ENCODE assay signal across 23 cellular contexts in genomic region chr12:74985986-74986319, GRCh38.
A peak's percentile ranks its signal among the peaks of the same experiment; 100 is the strongest.
DNase-seq lines count a peak whose midpoint lies in the region; TF ChIP-seq lines count a peak whose summit lies in the region.
"Had no signal": no experiment of that assay in that cellular context is flagged by ENCODE, and none has a peak within 500 bp of the region (broad histone marks: within the 10 kb centered on the region; RNA-seq: fewer than 3 reads in every experiment).

No MANE protein-coding gene starts in this region.

- H3K4me1 ChIP-seq in endodermal cell (ENCODE audit: control insufficient read depth, insufficient read depth, low read length) (no peaks in the 10 kb centered on the region), sigmoid colon (no peaks in the 10 kb centered on the region)
- H3K4me1 ChIP-seq: suprapubic skin had no signal

- no peak overlapping the region for H3K4me3 ChIP-seq in endodermal cell (ENCODE audit: low read length)
- no peak overlapping the region for H3K4me3 ChIP-seq in sigmoid colon
- no peak overlapping the region for H3K4me3 ChIP-seq in MG63
- H3K4me3 ChIP-seq: GM23248, lung, ovary, suprapubic skin had no signal

- H3K9me3 ChIP-seq in endodermal cell (ENCODE audit: control insufficient read depth, low read length), result no peaks in the 10 kb centered on the region
- H3K9me3 ChIP-seq in sigmoid colon, result no peaks in the 10 kb centered on the region
- no peaks in the 10 kb centered on the region for H3K9me3 ChIP-seq in MG63
- H3K9me3 ChIP-seq: ovary, suprapubic skin had no signal

- no peak for TF ChIP-seq EP300 in sigmoid colon (IDR thresholded peaks at IDR 0.05)

- H3K36me3 Mint-ChIP-seq in endodermal cell (ENCODE audit: low read depth), result no peaks in the 10 kb centered on the region
- H3K36me3 Mint-ChIP-seq: activated naive CD4-positive, alpha-beta T cell treated with anti-CD3 and anti-CD28 coated beads, Interleukin-2, amount 10 ng/mL, durations not matched to agents 7 days and 5 days had no signal

- H3K9ac ChIP-seq in endodermal cell (ENCODE audit: extremely low read depth, low read length, poor library complexity, severe bottlenecking), result no peak overlapping the region
- H3K9ac ChIP-seq: GM23248 had no signal

- H3K27me3 Mint-ChIP-seq in endodermal cell (ENCODE audit: insufficient read depth), result no peaks in the 10 kb centered on the region
- H3K27me3 Mint-ChIP-seq: activated CD4-positive, alpha-beta T cell treated with anti-CD3 and anti-CD28 coated beads, Interleukin-2, amount 10 ng/mL, durations not matched to agents 7 days and 5 days; activated naive CD4-positive, alpha-beta T cell treated with anti-CD3 and anti-CD28 coated beads, Interleukin-2, amount 10 ng/mL, durations not matched to agents 7 days and 5 days had no signal

- H3K27me3 ChIP-seq in endodermal cell (ENCODE audit: control insufficient read depth, insufficient read depth, low read length, poor library complexity, severe bottlenecking) (no peaks in the 10 kb centered on the region), sigmoid colon (no peaks in the 10 kb centered on the region), MG63 (no peaks in the 10 kb centered on the region)
- H3K27me3 ChIP-seq: brain microvascular endothelial cell, ovary, suprapubic skin had no signal

- WGBS in endodermal cell (ENCODE audit: insufficient coverage in 1 of 2, insufficient read length in 1 of 2), 2 experiments, result 95% methylated on average over 5 of the region's 5 CpGs; no CpG with 5 or more reads in 1 of the 2 experiments
- 88 to 92% methylated on average over 5 of the region's 5 CpGs for WGBS in sigmoid colon, 2 donors

- H3K27ac ChIP-seq in endodermal cell (ENCODE audit: low read depth, low read length), result no peak overlapping the region
- H3K27ac ChIP-seq in sigmoid colon, result no peak overlapping the region
- H3K27ac ChIP-seq: 22Rv1, brain microvascular endothelial cell, GM23248, HL-60, ovary, suprapubic skin had no signal

- DNase-seq in DMS 273 (lab: John Stamatoyannopoulos, UW; ENCODE audit: unreplicated experiment) (peak; percentile 3), DMS 273 treated with DMSO at 0.1 percent for 48 hours (lab: John Stamatoyannopoulos, UW) (no peak), NCI-H2171 (lab: John Stamatoyannopoulos, UW) (peak; percentile 10), endodermal cell (peak; percentile 39), sigmoid colon (peak; percentile 46), HuH-7 (ENCODE audit: low spot score) (no peak), MG63 (no peak)
- DNase-seq in effector CD8-positive, alpha-beta T cell (lab: John Stamatoyannopoulos, UW), result no peak
- DNase-seq: activated CD4-positive, alpha-beta T cell treated with anti-CD3 and anti-CD28 coated beads, Interleukin-2, amount 10 ng/mL, durations not matched to agents 7 days and 5 days; activated naive CD4-positive, alpha-beta T cell treated with anti-CD3 and anti-CD28 coated beads, Interleukin-2, amount 10 ng/mL, durations not matched to agents 7 days and 5 days; activated T-cell treated with anti-CD3 and anti-CD28 coated beads, Interleukin-2, amount 50 U/mL, for 72 hours; amniotic stem cell; brain microvascular endothelial cell; EL; GM23248; Karpas-422; nephron progenitor cell; ovary had no signal

- H3K27ac Mint-ChIP-seq in endodermal cell, result no peak overlapping the region
- H3K27ac Mint-ChIP-seq: activated CD4-positive, alpha-beta T cell treated with anti-CD3 and anti-CD28 coated beads, Interleukin-2, amount 10 ng/mL, durations not matched to agents 7 days and 5 days; activated naive CD4-positive, alpha-beta T cell treated with anti-CD3 and anti-CD28 coated beads, Interleukin-2, amount 10 ng/mL, durations not matched to agents 7 days and 5 days; activated T-cell treated with anti-CD3 and anti-CD28 coated beads, Interleukin-2, amount 50 U/mL, for 72 hours; nephron progenitor cell; T-helper 2 cell treated with Interferon-gamma antibody and Interleukin-4, amounts not matched to agents 5 μg/mL and 100 μg/mL, for 36 hours had no signal

- H3K36me3 ChIP-seq in endodermal cell (ENCODE audit: control insufficient read depth, insufficient read depth, low read length), result no peaks in the 10 kb centered on the region
- no peaks in the 10 kb centered on the region for H3K36me3 ChIP-seq in sigmoid colon
- no peaks in the 10 kb centered on the region for H3K36me3 ChIP-seq in MG63
- H3K36me3 ChIP-seq: brain microvascular endothelial cell, ovary, suprapubic skin had no signal

- no peak for TF ChIP-seq POLR2A in sigmoid colon (IDR thresholded peaks at IDR 0.05)

- no peak overlapping the region for H3K4me3 Mint-ChIP-seq in endodermal cell
- H3K4me3 Mint-ChIP-seq: activated CD4-positive, alpha-beta T cell treated with anti-CD3 and anti-CD28 coated beads, Interleukin-2, amount 10 ng/mL, durations not matched to agents 7 days and 5 days; activated naive CD4-positive, alpha-beta T cell treated with anti-CD3 and anti-CD28 coated beads, Interleukin-2, amount 10 ng/mL, durations not matched to agents 7 days and 5 days; activated T-cell treated with anti-CD3 and anti-CD28 coated beads, Interleukin-2, amount 50 U/mL, for 72 hours; nephron progenitor cell; T-helper 2 cell treated with Interferon-gamma antibody and Interleukin-4, amounts not matched to agents 5 μg/mL and 100 μg/mL, for 36 hours had no signal

- TF ChIP-seq CTCF in endodermal cell (conservative IDR thresholded peaks at IDR 0.05) (no peak), sigmoid colon (IDR thresholded peaks at IDR 0.05) (no peak)

- intact Hi-C loops in sigmoid colon (cut with DNase I), result no loop called here

- no peaks in the 10 kb centered on the region for H3K4me1 Mint-ChIP-seq in endodermal cell
- H3K4me1 Mint-ChIP-seq: activated CD4-positive, alpha-beta T cell treated with anti-CD3 and anti-CD28 coated beads, Interleukin-2, amount 10 ng/mL, durations not matched to agents 7 days and 5 days; activated naive CD4-positive, alpha-beta T cell treated with anti-CD3 and anti-CD28 coated beads, Interleukin-2, amount 10 ng/mL, durations not matched to agents 7 days and 5 days had no signal

- H3K9me3 Mint-ChIP-seq in endodermal cell, result no peaks in the 10 kb centered on the region
- H3K9me3 Mint-ChIP-seq: activated CD4-positive, alpha-beta T cell treated with anti-CD3 and anti-CD28 coated beads, Interleukin-2, amount 10 ng/mL, durations not matched to agents 7 days and 5 days; activated naive CD4-positive, alpha-beta T cell treated with anti-CD3 and anti-CD28 coated beads, Interleukin-2, amount 10 ng/mL, durations not matched to agents 7 days and 5 days; activated T-cell treated with anti-CD3 and anti-CD28 coated beads, Interleukin-2, amount 50 U/mL, for 72 hours; T-helper 2 cell treated with Interferon-gamma antibody and Interleukin-4, amounts not matched to agents 5 μg/mL and 100 μg/mL, for 36 hours had no signal

Comparison
In these comparisons a context has a peak if more than half of its experiments do, and no peak if none do; other contexts are left out.
1. DNase-seq: peak in DMS 273 (single experiment), NCI-H2171 (single experiment), endodermal cell (single experiment) and sigmoid colon (single experiment); none in DMS 273 treated with DMSO at 0.1 percent for 48 hours (single experiment), effector CD8-positive, alpha-beta T cell (single experiment), HuH-7 (single experiment) and MG63 (single experiment).